In genomic region chr5:14171621-14172020, GRCh38 we compare ENCODE assay signal across 9 cellular contexts. TPM values are rescaled to one million over a fixed set of nuclear protein-coding genes. Genes with fewer than 3 reads are reported as not detected.
DNase-seq lines count a peak whose midpoint lies in the region; ATAC-seq and TF ChIP-seq lines count a peak whose summit lies in the region.
"Had no signal": no experiment of that assay in that cellular context is flagged by ENCODE, and none has a peak within 500 bp of the region (broad histone marks: within the 10 kb centered on the region; RNA-seq: fewer than 3 reads in every experiment).

No MANE protein-coding gene starts in this region.

- peak overlapping the region; percentile 70 for H3K4me3 Mint-ChIP-seq in stimulated activated memory B cell treated with anti-CD40 and anti-IgM and Interleukin-4, amounts not matched to agents 10 μg/mL and 1 μg/mL and 100 μg/mL, for 72 hours
- H3K4me3 Mint-ChIP-seq: stimulated activated naive CD8-positive, alpha-beta T cell treated with anti-CD3 and anti-CD28 coated beads, Interleukin-15, Interleukin-2, amounts not matched to agents 100 ng/mL and 50 ng/mL, for 24 hours; T-helper 2 cell treated with Interferon-gamma antibody and Interleukin-4, amounts not matched to agents 5 μg/mL and 100 μg/mL, for 36 hours had no signal

- DNase-seq in NOMO-1 treated with dmso at 0.1 percent for 144 hours (lab: John Stamatoyannopoulos, UW; ENCODE audit: unreplicated experiment), result peak; percentile 87
- peak; percentile 92 for DNase-seq in fibroblast of villous mesenchyme (ENCODE audit: low read depth)
- no peak for DNase-seq in HT-29 (ENCODE audit: low spot score)
- no peak for DNase-seq in NCI-H2171 (lab: John Stamatoyannopoulos, UW)
- no peak for DNase-seq in NCI-H69 (lab: John Stamatoyannopoulos, UW)

- peak overlapping the region; percentile 27 for H3K4me3 ChIP-seq in fibroblast of villous mesenchyme (ENCODE audit: low read depth, low read length)

- H3K36me3 Mint-ChIP-seq in stimulated activated memory B cell treated with anti-CD40 and anti-IgM and Interleukin-4, amounts not matched to agents 10 μg/mL and 1 μg/mL and 100 μg/mL, for 72 hours, result no peaks in the 10 kb centered on the region

- ATAC-seq in GM21447 (IDR thresholded peaks at IDR 0.05; ENCODE audit: unreplicated experiment), result peak; percentile 18
- no peak for ATAC-seq in stimulated activated memory B cell treated with anti-CD40 and anti-IgM and Interleukin-4, amounts not matched to agents 10 μg/mL and 1 μg/mL and 100 μg/mL, for 72 hours

- no peaks in the 10 kb centered on the region for H3K9me3 Mint-ChIP-seq in stimulated activated memory B cell treated with anti-CD40 and anti-IgM and Interleukin-4, amounts not matched to agents 10 μg/mL and 1 μg/mL and 100 μg/mL, for 72 hours
- H3K9me3 Mint-ChIP-seq: stimulated activated naive CD8-positive, alpha-beta T cell treated with anti-CD3 and anti-CD28 coated beads, Interleukin-15, Interleukin-2, amounts not matched to agents 100 ng/mL and 50 ng/mL, for 24 hours; T-helper 2 cell treated with Interferon-gamma antibody and Interleukin-4, amounts not matched to agents 5 μg/mL and 100 μg/mL, for 36 hours had no signal

- no peak for TF ChIP-seq CTCF in fibroblast of villous mesenchyme (IDR thresholded peaks at IDR 0.05; ENCODE audit: insufficient read depth, low read depth, low read length)

- no peaks in the 10 kb centered on the region for H3K27me3 Mint-ChIP-seq in stimulated activated memory B cell treated with anti-CD40 and anti-IgM and Interleukin-4, amounts not matched to agents 10 μg/mL and 1 μg/mL and 100 μg/mL, for 72 hours

- peak overlapping the region; percentile 88 for H3K27ac Mint-ChIP-seq in stimulated activated memory B cell treated with anti-CD40 and anti-IgM and Interleukin-4, amounts not matched to agents 10 μg/mL and 1 μg/mL and 100 μg/mL, for 72 hours
- H3K27ac Mint-ChIP-seq: stimulated activated naive CD8-positive, alpha-beta T cell treated with anti-CD3 and anti-CD28 coated beads, Interleukin-15, Interleukin-2, amounts not matched to agents 100 ng/mL and 50 ng/mL, for 24 hours; T-helper 2 cell treated with Interferon-gamma antibody and Interleukin-4, amounts not matched to agents 5 μg/mL and 100 μg/mL, for 36 hours had no signal

- peaks cover 70% of the 10 kb centered on the region for H3K4me1 Mint-ChIP-seq in stimulated activated memory B cell treated with anti-CD40 and anti-IgM and Interleukin-4, amounts not matched to agents 10 μg/mL and 1 μg/mL and 100 μg/mL, for 72 hours

RNA-seq across cellular contexts. Expression of gene TRIO, which starts 28.5 kb away (rescaled TPM):
- 366 and 410 TPM in 2 replicates for total RNA-seq in fibroblast of villous mesenchyme
- 96.9 and 104 TPM in 2 replicates for total RNA-seq in HT-29 (2014; rRNA removed; shearing (Covaris generic))

Comparison
In these comparisons a context has a peak if more than half of its experiments do, and no peak if none do; other contexts are left out.
1. DNase-seq: peak in NOMO-1 treated with dmso at 0.1 percent for 144 hours (single experiment) and fibroblast of villous mesenchyme (single experiment); none in HT-29 (single experiment), NCI-H2171 (single experiment) and NCI-H69 (single experiment).